8 cellular contexts compared by ENCODE assay signal in genomic region chr6:132814716-132815570, GRCh38. TPM values are rescaled to one million over a fixed set of nuclear protein-coding genes. Genes with fewer than 3 reads are reported as not detected.
A peak's percentile ranks its signal among the peaks of the same experiment; 100 is the strongest.
DNase-seq lines count a peak whose midpoint lies in the region; ATAC-seq and TF ChIP-seq lines count a peak whose summit lies in the region.

No MANE protein-coding gene starts in this region.

- peaks cover 51 to 66% (median 55%) of the 10 kb centered on the region in 3 donors for H3K4me1 Mint-ChIP-seq in naive B cell

- H3K9me3 Mint-ChIP-seq in naive B cell = no peaks in the 10 kb centered on the region

- peak overlapping the region; percentile 53 to 100 (median 93) for H3K4me3 ChIP-seq in dorsolateral prefrontal cortex

- ATAC-seq in GM18520 (IDR thresholded peaks at IDR 0.05; ENCODE audit: unreplicated experiment) (peak; percentile 1), HG02763 (IDR thresholded peaks at IDR 0.05; ENCODE audit: unreplicated experiment) (peak; percentile 17), naive B cell (ENCODE audit: low read depth in 2 of 2) (peak; percentile 6 to 7)

- H3K27ac ChIP-seq in RWPE1 (peak overlapping the region; percentile 94), dorsolateral prefrontal cortex (peak overlapping the region in 57 of 59 donors; percentile 8 to 97 (median 88))

- intact Hi-C loops in dorsolateral prefrontal cortex (cut with DNase I) = loop anchor here (5.0 kb wide), 1 partner anchor 303 kb away; the partner anchor contains the start of gene STX7 (in 2 of the 2)

- POLR2A ChIA-PET in RWPE1 (lab: Yijun Ruan, JAX; ENCODE audit: low non-redundant PET) = no interaction called here

- peaks cover 19 to 29% of the 10 kb centered on the region in 2 donors for H3K36me3 Mint-ChIP-seq in naive B cell

- H3K27me3 ChIP-seq in dorsolateral prefrontal cortex = no peaks in the 10 kb centered on the region

- H3K27ac Mint-ChIP-seq in naive B cell = peak overlapping the region; percentile 96 to 99 (median 97)

- TF ChIP-seq CTCF in RWPE1 (conservative IDR thresholded peaks at IDR 0.05; ENCODE audit: low read depth) (no peak), dorsolateral prefrontal cortex (IDR thresholded peaks at IDR 0.05 in 54 of 56, conservative IDR thresholded peaks at IDR 0.05 in 2 of 56; ENCODE audit: low read depth in 1 of 56, partially characterized antibody in 56 of 56) (no peak), GM20000 (IDR thresholded peaks at IDR 0.05; ENCODE audit: extremely low read depth, missing control alignments) (no peak)

- CTCF ChIA-PET in RWPE1 (lab: Yijun Ruan, JAX) = no interaction called here

- H3K4me3 Mint-ChIP-seq in naive B cell = peak overlapping the region; percentile 94 to 99 (median 98)

- no peak for DNase-seq in RWPE1 (ENCODE audit: low spot score)
- DNase-seq in dorsolateral prefrontal cortex = peak in 1 of 10 donors; percentile 12
- no peak for DNase-seq in naive B cell
- DNase-seq in GM20000 (ENCODE audit: low spot score) = no peak
- no peak for DNase-seq in NCI-H2107 treated with DMSO at 0.1 percent for 48 hours (lab: John Stamatoyannopoulos, UW; ENCODE audit: unreplicated experiment)
- DNase-seq in occipital lobe (lab: John Stamatoyannopoulos, UW) = no peak

- no peaks in the 10 kb centered on the region for H3K27me3 Mint-ChIP-seq in naive B cell

RNA-seq across cellular contexts. Expression of gene RPS12, which starts 0.6 kb away (rescaled TPM):
- total RNA-seq in dorsolateral prefrontal cortex (100 to 1,000 TPM; 173 to 464 (median 290) TPM), occipital lobe (772 TPM)
- 1,000 to 10,000 TPM; 1,253 to 2,336 (median 2,081) TPM for polyA plus RNA-seq in naive B cell (ENCODE audit: low read depth in 6 of 6)

RNA-seq across cellular contexts. Expression of gene SLC18B1, which starts 16.5 kb away (rescaled TPM):
- total RNA-seq in dorsolateral prefrontal cortex = 10 to 100 TPM; 13.0 to 66.4 (median 29.6) TPM
- polyA plus RNA-seq in naive B cell (ENCODE audit: low read depth in 6 of 6) = 10 to 100 TPM; 24.8 to 58.4 (median 30.7) TPM
- 16.4 TPM for total RNA-seq in occipital lobe

RNA-seq across cellular contexts. Expression of gene VNN2, which starts 57.2 kb away (rescaled TPM):
- total RNA-seq in dorsolateral prefrontal cortex (10 to 100 TPM in 3 of 120 experiments, 1 to 10 TPM in 79, under 1 TPM in 33, not detected in 5; 0.22 to 18.5 (median 1.6) TPM), occipital lobe (0.94 TPM)
- 10 to 100 TPM; 41.0 to 69.4 (median 56.6) TPM for polyA plus RNA-seq in naive B cell (ENCODE audit: low read depth in 6 of 6)
